7 cellular contexts compared by ENCODE assay signal in the genomic region with DNA sequence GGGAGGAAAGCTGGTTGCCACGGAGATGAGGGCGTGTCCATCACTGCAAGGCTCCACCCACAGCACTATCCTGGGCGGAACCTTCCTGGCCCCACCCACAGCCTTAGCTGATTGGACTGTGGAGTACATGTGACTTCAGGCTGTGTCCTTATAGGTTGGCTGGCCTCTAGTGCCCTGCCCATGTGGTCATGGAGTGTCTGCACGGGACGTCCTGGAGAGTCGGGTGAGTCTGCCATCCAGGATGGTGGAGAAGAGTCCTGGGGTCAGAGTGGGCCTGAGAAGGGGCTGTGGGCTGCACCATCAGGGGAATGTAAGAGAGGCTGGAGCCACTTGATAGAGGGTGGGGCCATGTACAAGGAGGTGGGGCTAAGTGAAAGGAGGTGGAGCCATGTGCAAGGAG.
DNase-seq lines count a peak whose midpoint lies in the region; ATAC-seq, FAIRE-seq and TF ChIP-seq lines count a peak whose summit lies in the region.
"Not testable (repeated sequence)": the region's sequence is repeated elsewhere in the genome, so short reads cannot be mapped to it uniquely, and the experiment has no call there.

No MANE protein-coding gene starts in this region.

- TF ChIP-seq POLR2A in K562 (conservative IDR thresholded peaks at IDR 0.05); HepG2 (IDR thresholded peaks at IDR 0.05; ENCODE audit: insufficient read depth in 1 of 2, low read depth in 2 of 2, low read length in 2 of 2); testis (IDR thresholded peaks at IDR 0.05): not testable (repeated sequence)

- not testable (repeated sequence) for H3K36me3 ChIP-seq in H7 (replicated peaks; ENCODE audit: control insufficient read depth, insufficient read depth, low read length); K562 (ENCODE audit: control insufficient read depth, insufficient read depth, low read length); HepG2 (replicated peaks in 1 of 2; ENCODE audit: control insufficient read depth in 1 of 2, insufficient read depth in 2 of 2, low read length in 2 of 2); testis (ENCODE audit: low read depth, missing control alignments)

- TF ChIP-seq RAD21 in K562 (CRISPR knock-in tag; conservative IDR thresholded peaks at IDR 0.05 in 1 of 2, IDR thresholded peaks at IDR 0.05 in 1 of 2); HepG2 (CRISPR knock-in tag; IDR thresholded peaks at IDR 0.05): not testable (repeated sequence)

- not testable (repeated sequence) for TF ChIP-seq EP300 in K562 (IDR thresholded peaks at IDR 0.05; ENCODE audit: low read length); HepG2 (IDR thresholded peaks at IDR 0.05; ENCODE audit: low read depth in 2 of 2, low read length in 2 of 2); HepG2 (CRISPR knock-in tag; IDR thresholded peaks at IDR 0.05; ENCODE audit: borderline replicate concordance)

- not testable (repeated sequence) for H3K9me1 ChIP-seq in K562 (ENCODE audit: control insufficient read depth, insufficient read depth, low read length)

- not testable (repeated sequence) for H3K9ac ChIP-seq in K562 (ENCODE audit: insufficient read depth in 1 of 2, low read depth in 2 of 2, low read length in 2 of 2); HepG2 (ENCODE audit: insufficient read depth, low read depth, low read length)

- peaks cover 11% of the 10 kb centered on the region for H4K20me1 ChIP-seq in K562 (replicated peaks; ENCODE audit: control insufficient read depth, insufficient read depth, low read length)
- H4K20me1 ChIP-seq in HepG2 (ENCODE audit: insufficient read depth, low read length): not testable (repeated sequence)

- 79% methylated on average over 3 of the region's 6 CpGs for WGBS in K562 (ENCODE audit: insufficient coverage, low coverage, missing lambda C conversion rate)
- whole genome bisulfite sequencing in HepG2 (ENCODE audit: low lambda C conversion rate): 100% methylated on average over 3 of the region's 6 CpGs
- 53 to 78% methylated on average over 3 to 4 of the region's 6 CpGs for WGBS in testis, 2 donors

- BruUV-seq in K562 (replicated peaks; lab: Mats Ljungman, UMichigan); HepG2 (replicated peaks; lab: Mats Ljungman, UMichigan): not testable (repeated sequence)

- intact Hi-C loops in K562 (cut with micrococcal nuclease); HepG2 (cut with micrococcal nuclease; ENCODE audit: unreplicated experiment); testis (cut with DNase I; ENCODE audit: low total_unique reads): not testable (repeated sequence)

- H3K9me3 ChIP-seq in K562 (replicated peaks; ENCODE audit: control insufficient read depth, insufficient read depth, low read depth, low read length); HepG2 (ENCODE audit: low read length); testis: not testable (repeated sequence)

- TF ChIP-seq CTCF in K562 (IDR thresholded peaks at IDR 0.05 in 2 of 3, conservative IDR thresholded peaks at IDR 0.05 in 1 of 3; ENCODE audit: insufficient read depth in 2 of 3, low read depth in 1 of 3, low read length in 3 of 3); foreskin keratinocyte (conservative IDR thresholded peaks at IDR 0.05); HepG2 (CRISPR knock-in tag; IDR thresholded peaks at IDR 0.05); testis (IDR thresholded peaks at IDR 0.05): not testable (repeated sequence)

- not testable (repeated sequence) for H2AFZ ChIP-seq in K562 (ENCODE audit: low read depth, low read length); HepG2 (ENCODE audit: low read length)

- POLR2A ChIA-PET in K562 (lab: Yijun Ruan, JAX); HepG2 (lab: Yijun Ruan, JAX): not testable (repeated sequence)

- DNase-seq in H7 (peak; percentile 52), SK-MEL-5 (ENCODE audit: low read depth, low spot score) (peak; percentile 6), testis (peak; percentile 49)
- DNase-seq in activated CD8-positive, alpha-beta memory T cell treated with anti-CD3 and anti-CD28 coated beads, Interleukin-2, amount 50 U/mL, for 48 hours: peak; percentile 47
- DNase-seq in K562 (ENCODE audit: extremely low read depth in 1 of 4, low spot score in 3 of 4); foreskin keratinocyte; HepG2 (ENCODE audit: low spot score): not testable (repeated sequence)

- in situ Hi-C loops in SK-MEL-5 (cut with HindIII; ENCODE audit: low pct_unique_long_range_greater_than_20kb, low sequenced_read_pairs); K562 (cut with MboI); HepG2 (cut with HindIII; ENCODE audit: extremely low pct_ligation_motif_present, low pct_unique_long_range_greater_than_20kb): not testable (repeated sequence)

- H3K27me3 ChIP-seq in H7 (ENCODE audit: control insufficient read depth, insufficient read depth, low read length); foreskin keratinocyte; HepG2 (ENCODE audit: control insufficient read depth in 1 of 2, insufficient read depth in 2 of 2, low read length in 2 of 2); testis: not testable (repeated sequence)
- peaks cover 7 to 20% of the 10 kb centered on the region in 2 experiments; a peak in 4 of 5 replicates for H3K27me3 ChIP-seq in K562 (ENCODE audit: control insufficient read depth in 2 of 2, insufficient read depth in 2 of 2, low read length in 2 of 2)

- not testable (repeated sequence) for H3K79me2 ChIP-seq in K562 (ENCODE audit: control insufficient read depth, insufficient read depth, low read length); HepG2 (ENCODE audit: insufficient read depth, low read length)

- not testable (repeated sequence) for H3K4me1 ChIP-seq in K562 (replicated peaks in 1 of 2; ENCODE audit: control insufficient read depth in 2 of 2, insufficient read depth in 2 of 2, low read length in 2 of 2); foreskin keratinocyte; HepG2 (ENCODE audit: insufficient read depth, low read length); testis

- ATAC-seq in K562: peak; percentile 86
- peak; percentile 45 for ATAC-seq in foreskin keratinocyte
- peak; percentile 20; the same call in 2 of the 3 replicates for ATAC-seq in HepG2

- not testable (repeated sequence) for H3K27ac ChIP-seq in K562 (ENCODE audit: extremely low read depth, low read depth, low read length); foreskin keratinocyte; HepG2 (ENCODE audit: extremely low read length, insufficient read depth, low read length); testis

- CTCF ChIA-PET in K562 (lab: Yijun Ruan, JAX; ENCODE audit: low intra/inter-chr PET ratio); HepG2 (lab: Yijun Ruan, JAX; ENCODE audit: low intra/inter-chr PET ratio, low total read pairs): not testable (repeated sequence)

- H3K4me2 ChIP-seq in K562 (ENCODE audit: insufficient read depth, low read length); HepG2 (ENCODE audit: low read depth, low read length): not testable (repeated sequence)

- H3K4me3 ChIP-seq in H7 (ENCODE audit: insufficient read depth, low read depth, low read length); K562; HepG2 (replicated peaks in 1 of 3; ENCODE audit: insufficient read depth in 1 of 3, low read depth in 2 of 3, low read length in 3 of 3); testis: not testable (repeated sequence)

- peak; percentile 59 for FAIRE-seq in K562 (lab: Jason Lieb, UNC)
- not testable (repeated sequence) for FAIRE-seq in HepG2 (lab: Jason Lieb, UNC)

TF ChIP-seq in K562, 482 proteins besides CTCF, POLR2A, EP300 and RAD21:
- TF ChIP-seq PKNOX1 (IDR thresholded peaks at IDR 0.05) (peak; percentile 27; the same call in 1 of the 2 replicates), SP1 (CRISPR knock-in tag; IDR thresholded peaks at IDR 0.05) (peak; percentile 56)

Comparison
In these comparisons a context has a peak if more than half of its experiments do, and no peak if none do; other contexts are left out.
1. ATAC-seq: peak in every context shown above with its lines; median percentile 86 in K562; 45 in foreskin keratinocyte; 20 in HepG2.